In the genomic region with DNA sequence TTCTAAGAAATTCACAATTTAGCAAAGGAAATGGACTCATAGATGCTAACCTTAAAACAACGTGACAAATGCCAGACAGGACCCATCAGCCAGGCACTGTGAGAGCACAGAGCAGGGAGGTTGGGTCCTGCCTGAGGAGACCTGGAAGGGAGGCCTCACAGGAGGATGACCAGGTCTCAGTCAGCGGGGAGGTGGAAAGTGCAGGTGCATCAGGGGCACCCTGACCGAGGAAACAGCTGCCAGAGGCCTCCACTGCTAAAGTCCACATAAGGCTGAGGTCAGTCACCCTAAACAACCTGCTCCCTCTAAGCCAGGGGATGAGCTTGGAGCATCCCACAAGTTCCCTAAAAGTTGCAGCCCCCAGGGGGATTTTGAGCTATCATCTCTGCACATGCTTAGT, we compare ENCODE assay signal across 26 cellular contexts.
"Had no signal": no experiment of that assay in that cellular context is flagged by ENCODE, and none has a peak within 500 bp of the region (broad histone marks: within the 10 kb centered on the region; RNA-seq: fewer than 3 reads in every experiment).

No MANE protein-coding gene starts in this region.

- H3K9me3 Mint-ChIP-seq: effector memory CD8-positive, alpha-beta T cell; memory B cell; nephron; neural progenitor cell; type B pancreatic cell had no signal

- H3K27me3 ChIP-seq: esophagus squamous epithelium, heart right ventricle, neural progenitor cell, right atrium auricular region, sigmoid colon, testis, tibial artery had no signal

- H3K9me3 ChIP-seq: esophagus squamous epithelium, heart right ventricle, prostate gland, right atrium auricular region, sigmoid colon, testis, tibial artery had no signal

- ATAC-seq: effector memory CD8-positive, alpha-beta T cell; left colon; left ventricle myocardium superior had no signal

- DNase-seq: cerebellar nuclear complex; cortex of kidney; effector memory CD8-positive, alpha-beta T cell; erythroblast; esophagus squamous epithelium; foreskin melanocyte; glutamatergic neuron; heart right ventricle; hippocampal formation; kidney glomerular epithelial cell; left colon; left ventricle myocardium superior; nucleus accumbens; sigmoid colon; stimulated activated CD4-positive, alpha-beta T cell treated with anti-CD3 and anti-CD28 coated beads, Interleukin-4, amount 100 ng/mL, for 4 hours; stimulated activated naive CD4-positive, alpha-beta T cell; substantia nigra; testis; tibial artery had no signal

- H3K36me3 ChIP-seq: neural progenitor cell had no signal

- H3K4me3 Mint-ChIP-seq: effector memory CD8-positive, alpha-beta T cell; memory B cell; nephron; neural progenitor cell; type B pancreatic cell had no signal

- H3K36me3 Mint-ChIP-seq: memory B cell, type B pancreatic cell had no signal

- H3K4me1 ChIP-seq: neural progenitor cell, prostate gland, right atrium auricular region, testis, tibial artery had no signal

- H3K27ac ChIP-seq: esophagus squamous epithelium, heart right ventricle, neural progenitor cell, prostate gland, right atrium auricular region, sigmoid colon, testis, tibial artery had no signal

- H3K27me3 Mint-ChIP-seq: type B pancreatic cell had no signal

- H3K4me3 ChIP-seq: esophagus squamous epithelium, heart right ventricle, lung, neural progenitor cell, prostate gland, right atrium auricular region, sigmoid colon, testis, tibial artery had no signal

- H3K27ac Mint-ChIP-seq: effector memory CD8-positive, alpha-beta T cell; memory B cell; nephron; neural progenitor cell; type B pancreatic cell had no signal

- H3K4me1 Mint-ChIP-seq: memory B cell had no signal
